23 cellular contexts compared by ENCODE assay signal in genomic region chr5:87765009-87765408, GRCh38.
"Had no signal": no experiment of that assay in that cellular context is flagged by ENCODE, and none has a peak within 500 bp of the region (broad histone marks: within the 10 kb centered on the region; RNA-seq: fewer than 3 reads in every experiment).

No MANE protein-coding gene starts in this region.

- H3K9ac ChIP-seq: SK-N-SH had no signal

- DNase-seq: IMR-90, Karpas-422, KG1, MG63, NCI-H1092, NCI-H1105 treated with DMSO at 0.1 percent for 48 hours, NCI-H1417 treated with DMSO at 0.1 percent for 48 hours, NCI-H146, NCI-H1694 treated with DMSO at 0.1 percent for 48 hours, NCI-H1930, NCI-H2081, NCI-H2107, NCI-H2171 treated with DMSO at 0.1 percent for 48 hours, NCI-H345, NCI-H446 treated with DMSO at 0.1 percent for 48 hours, NCI-H510A treated with DMSO at 0.1 percent for 48 hours, NCI-H526, NCI-H748 treated with DMSO at 0.1 percent for 48 hours, RPMI8226, SHP77, SK-N-SH, SW 1271 had no signal

- ATAC-seq: HepG2 had no signal

- H3K9me3 ChIP-seq: MG63, SK-N-SH had no signal

- H3K4me3 ChIP-seq: MG63 had no signal

- H3K4me2 ChIP-seq: SK-N-SH had no signal

- H3K36me3 ChIP-seq: MG63 had no signal
